Comparison of ENCODE assay signal across 8 cellular contexts in genomic region chr2:39436592-39437521, GRCh38.
A peak's percentile ranks its signal among the peaks of the same experiment; 100 is the strongest.
DNase-seq lines count a peak whose midpoint lies in the region; TF ChIP-seq lines count a peak whose summit lies in the region.

TSS of gene MAP4K3 (minus strand) at chr2:39437285. CDS start at chr2:39436987, 298 bp downstream.

- no peak for TF ChIP-seq CTCF in HFF-Myc (IDR thresholded peaks at IDR 0.05; ENCODE audit: low read depth, low read length, missing control alignments)

- peak within 1 kb of the TSS; percentile 72 for H3K27ac ChIP-seq in SK-N-MC

- no peaks in the 10 kb centered on the region for H3K36me3 ChIP-seq in SK-N-MC (ENCODE audit: insufficient read depth, low read length)

- no peaks in the 10 kb centered on the region for H3K9me3 ChIP-seq in SK-N-MC (ENCODE audit: low read depth, low read length)

- H3K9ac ChIP-seq in SK-N-MC (ENCODE audit: insufficient read length) = peak within 1 kb of the TSS; percentile 79

- peak; percentile 59 for DNase-seq in GM04503 (ENCODE audit: low read depth)
- DNase-seq in HFF-Myc (ENCODE audit: extremely low read depth, low read depth) = peak; percentile 81
- DNase-seq in NAMALWA (ENCODE audit: low spot score) = peak; percentile 84
- DNase-seq in SK-N-MC (ENCODE audit: low read depth, low spot score) = peak; percentile 39
- DNase-seq in activated naive CD4-positive, alpha-beta T cell treated with anti-CD3 and anti-CD28 coated beads, Interleukin-2, amount 50 U/mL, for 16 hours = peak; percentile 72
- peak; percentile 91 for DNase-seq in globus pallidus (ENCODE audit: low spot score)
- peak in 55 of 56 donors; percentile 31 to 94 (median 87) for DNase-seq in nucleus accumbens (lab: John Stamatoyannopoulos, UW)
- DNase-seq in superior temporal gyrus (ENCODE audit: extremely low spot score) = peak; percentile 91

- H3K4me3 ChIP-seq in HFF-Myc (replicated peaks; ENCODE audit: low read depth, low read length) (peak within 1 kb of the TSS; percentile 90), SK-N-MC (peak within 1 kb of the TSS; percentile 86)

Comparison
In these comparisons a context has a peak if more than half of its experiments do, and no peak if none do; other contexts are left out.
1. Peak in every context shown above with its lines: DNase-seq, H3K4me3 ChIP-seq and H3K27ac ChIP-seq.
2. DNase-seq: peak in every context shown above with its lines; median percentile 91 in globus pallidus; 91 in superior temporal gyrus; 87 in nucleus accumbens; 84 in NAMALWA; 81 in HFF-Myc; 72 in activated naive CD4-positive, alpha-beta T cell treated with anti-CD3 and anti-CD28 coated beads, Interleukin-2, amount 50 U/mL, for 16 hours; 59 in GM04503; 39 in SK-N-MC.